ENCODE assay signal across 29 cellular contexts in genomic region chr4:189897667-189898066, GRCh38.
"Had no signal": no experiment of that assay in that cellular context is flagged by ENCODE, and none has a peak within 500 bp of the region (broad histone marks: within the 10 kb centered on the region; RNA-seq: fewer than 3 reads in every experiment).

No MANE protein-coding gene starts in this region.

- H3K79me2 ChIP-seq: hepatocyte had no signal

- H2AFZ ChIP-seq: hepatocyte had no signal

- H3K9me3 ChIP-seq: colonic mucosa, esophagus squamous epithelium, gastrocnemius medialis, gastroesophageal sphincter, heart left ventricle had no signal

- DNase-seq: colonic mucosa; cortex of kidney; dermis blood vessel endothelial cell; dorsolateral prefrontal cortex; effector CD4-positive, alpha-beta T cell; effector CD8-positive, alpha-beta T cell; effector memory CD4-positive, alpha-beta T cell; effector memory CD8-positive, alpha-beta T cell; endodermal cell; erythroblast; esophagus squamous epithelium; foreskin fibroblast; foreskin keratinocyte; foreskin melanocyte; gastrocnemius medialis; glutamatergic neuron; head of caudate nucleus; heart left ventricle; heart right ventricle had no signal

- ATAC-seq: effector memory CD8-positive, alpha-beta T cell; esophagus mucosa; foreskin keratinocyte; gastrocnemius medialis; gastroesophageal sphincter; heart left ventricle; heart right ventricle had no signal

- FAIRE-seq: colon, endometrium, endothelial cell of umbilical vein, frontal cortex had no signal

- H3K4me1 Mint-ChIP-seq: endodermal cell had no signal

- H3K4me3 ChIP-seq: colonic mucosa, coronary artery, dorsolateral prefrontal cortex, esophagus squamous epithelium, gastrocnemius medialis, gastroesophageal sphincter, heart left ventricle, heart right ventricle, hepatocyte had no signal

- H3K27ac Mint-ChIP-seq: dendritic cell treated with granulocyte-macrophage colony-stimulating factor and Interleukin-4, amounts not matched to agents 40 ng/mL and 50 ng/mL, for 4 days; effector memory CD8-positive, alpha-beta T cell; endodermal cell had no signal

- H3K4me3 Mint-ChIP-seq: dendritic cell treated with granulocyte-macrophage colony-stimulating factor and Interleukin-4, amounts not matched to agents 40 ng/mL and 50 ng/mL, for 4 days; effector memory CD8-positive, alpha-beta T cell; endodermal cell had no signal

- H3K4me2 ChIP-seq: hepatocyte had no signal

- H3K27me3 ChIP-seq: colonic mucosa, esophagus squamous epithelium, foreskin keratinocyte, gastrocnemius medialis, gastroesophageal sphincter, heart left ventricle, heart right ventricle, hepatocyte had no signal

- H3K4me1 ChIP-seq: colonic mucosa, esophagus squamous epithelium, foreskin keratinocyte, gastrocnemius medialis, gastroesophageal sphincter, heart left ventricle, heart right ventricle had no signal

- H3K27ac ChIP-seq: colonic mucosa, coronary artery, dorsolateral prefrontal cortex, epithelial cell of prostate, esophagus squamous epithelium, foreskin keratinocyte, gastrocnemius medialis, gastroesophageal sphincter, heart left ventricle, heart right ventricle, hepatocyte had no signal

- H3K9me3 Mint-ChIP-seq: dendritic cell treated with granulocyte-macrophage colony-stimulating factor and Interleukin-4, amounts not matched to agents 40 ng/mL and 50 ng/mL, for 4 days; effector memory CD8-positive, alpha-beta T cell had no signal

- H3K36me3 ChIP-seq: colonic mucosa, esophagus squamous epithelium, gastrocnemius medialis, gastroesophageal sphincter, heart left ventricle, heart right ventricle had no signal

- H3K27me3 Mint-ChIP-seq: dendritic cell treated with granulocyte-macrophage colony-stimulating factor and Interleukin-4, amounts not matched to agents 40 ng/mL and 50 ng/mL, for 4 days had no signal
